Comparison of ENCODE assay signal across 19 cellular contexts in genomic region chr1:205339197-205339702, GRCh38. TPM values are rescaled to one million over a fixed set of nuclear protein-coding genes. Genes with fewer than 3 reads are reported as not detected.
DNase-seq lines count a peak whose midpoint lies in the region; ATAC-seq and TF ChIP-seq lines count a peak whose summit lies in the region.
"Had no signal": no experiment of that assay in that cellular context is flagged by ENCODE, and none has a peak within 500 bp of the region (broad histone marks: within the 10 kb centered on the region; RNA-seq: fewer than 3 reads in every experiment).

No MANE protein-coding gene starts in this region.

- no peak overlapping the region for H3K4me2 ChIP-seq in PC-9
- H3K4me2 ChIP-seq: SK-N-SH had no signal

- H3K9me2 ChIP-seq in PC-9 (ENCODE audit: insufficient read depth), result no peaks in the 10 kb centered on the region
- H3K9me2 ChIP-seq: SK-N-SH had no signal

- H3K9me3 ChIP-seq in PC-9 (ENCODE audit: insufficient read depth, low read depth), result no peaks in the 10 kb centered on the region
- H3K9me3 ChIP-seq: SK-N-SH had no signal

- ATAC-seq in GM18868 (IDR thresholded peaks at IDR 0.05; ENCODE audit: unreplicated experiment) (peak; percentile 21), HG03432 (IDR thresholded peaks at IDR 0.05; ENCODE audit: unreplicated experiment) (peak; percentile 25), HG03108 (IDR thresholded peaks at IDR 0.05; ENCODE audit: unreplicated experiment) (no peak)
- peak; percentile 61 for ATAC-seq in stimulated activated memory B cell treated with anti-CD40 and anti-IgM and Interleukin-4, amounts not matched to agents 10 μg/mL and 1 μg/mL and 100 μg/mL, for 72 hours

- intact Hi-C loops in PC-9 (cut with micrococcal nuclease; ENCODE audit: unreplicated experiment), result loop anchor here (5.0 kb wide), 1 partner anchor 58 kb away; no protein-coding TSS in a partner anchor

- TF ChIP-seq POLR2A in erythroblast (IDR thresholded peaks at IDR 0.05; ENCODE audit: low read length), result peak; percentile 55

- no peak overlapping the region for H3K4me3 Mint-ChIP-seq in stimulated activated memory B cell treated with anti-CD40 and anti-IgM and Interleukin-4, amounts not matched to agents 10 μg/mL and 1 μg/mL and 100 μg/mL, for 72 hours
- H3K4me3 Mint-ChIP-seq: CD8-positive, alpha-beta memory T cell had no signal

- peaks cover 8% of the 10 kb centered on the region for H3K4me1 ChIP-seq in PC-9 (replicated peaks; ENCODE audit: insufficient read depth)

- H3K79me2 ChIP-seq in PC-9 (ENCODE audit: low read depth), result no peaks in the 10 kb centered on the region

- no peaks in the 10 kb centered on the region for H3K36me3 ChIP-seq in PC-9 (ENCODE audit: low read depth)

- CTCF ChIA-PET in PC-9 (lab: Charles Lee), result no interaction called here

- BruUV-seq in PC-9 (replicated peaks; lab: Mats Ljungman, UMichigan), result no TSS peak

- H3K27me3 Mint-ChIP-seq in stimulated activated memory B cell treated with anti-CD40 and anti-IgM and Interleukin-4, amounts not matched to agents 10 μg/mL and 1 μg/mL and 100 μg/mL, for 72 hours, result peaks cover 17% of the 10 kb centered on the region

- H3K27ac Mint-ChIP-seq in stimulated activated memory B cell treated with anti-CD40 and anti-IgM and Interleukin-4, amounts not matched to agents 10 μg/mL and 1 μg/mL and 100 μg/mL, for 72 hours, result no peak overlapping the region
- H3K27ac Mint-ChIP-seq: CD8-positive, alpha-beta memory T cell had no signal

- H3K27ac ChIP-seq in PC-9 (no peak overlapping the region), substantia nigra (ENCODE audit: low read depth, low read length, poor library complexity, severe bottlenecking) (no peak overlapping the region)
- H3K27ac ChIP-seq: GM23248 had no signal

- no peak for TF ChIP-seq CTCF in PC-9 (conservative IDR thresholded peaks at IDR 0.05)

- H4K20me1 ChIP-seq in PC-9 (ENCODE audit: insufficient read depth), result no peaks in the 10 kb centered on the region

- POLR2A ChIA-PET in PC-9 (lab: Charles Lee; ENCODE audit: unreplicated experiment), result no interaction called here

- DNase-seq in erythroblast (lab: John Stamatoyannopoulos, UW) (no peak), PC-9 (no peak), substantia nigra (lab: John Stamatoyannopoulos, UW) (no peak)
- DNase-seq: C1 segment of cervical spinal cord; CD8-positive, alpha-beta memory T cell; HCEC 1CT; KBM-7; NCI-H1105 treated with DMSO at 0.1 percent for 48 hours; NCI-H1694 treated with DMSO at 0.1 percent for 48 hours; NCI-H510A; NCI-H748 treated with DMSO at 0.1 percent for 48 hours; Right ventricle myocardium superior; SK-N-SH had no signal

- no peaks in the 10 kb centered on the region for H3K9me3 Mint-ChIP-seq in stimulated activated memory B cell treated with anti-CD40 and anti-IgM and Interleukin-4, amounts not matched to agents 10 μg/mL and 1 μg/mL and 100 μg/mL, for 72 hours
- H3K9me3 Mint-ChIP-seq: CD8-positive, alpha-beta memory T cell had no signal

- peaks cover 43% of the 10 kb centered on the region for H3K4me1 Mint-ChIP-seq in stimulated activated memory B cell treated with anti-CD40 and anti-IgM and Interleukin-4, amounts not matched to agents 10 μg/mL and 1 μg/mL and 100 μg/mL, for 72 hours

- H3K27me3 ChIP-seq in PC-9 (ENCODE audit: insufficient read depth, low read depth), result peaks cover 6% of the 10 kb centered on the region

- no peaks in the 10 kb centered on the region for H3K36me3 Mint-ChIP-seq in stimulated activated memory B cell treated with anti-CD40 and anti-IgM and Interleukin-4, amounts not matched to agents 10 μg/mL and 1 μg/mL and 100 μg/mL, for 72 hours
- H3K36me3 Mint-ChIP-seq: CD8-positive, alpha-beta memory T cell had no signal

- no peaks in the 10 kb centered on the region for H3F3A ChIP-seq in PC-9 (ENCODE audit: insufficient read depth, low read depth)

- no peak overlapping the region for H2AFZ ChIP-seq in PC-9
- H2AFZ ChIP-seq: GM23248 had no signal

- H3K4me3 ChIP-seq in PC-9, result no peak overlapping the region
- H3K4me3 ChIP-seq: GM23248 had no signal

RNA-seq across cellular contexts. Expression of gene KLHDC8A, which starts 17.5 kb away (rescaled TPM):
- not detected in 2 replicates for total RNA-seq in PC-9 (2021)
- total RNA-seq: CD8-positive, alpha-beta memory T cell; GM23248; OCI-LY7 had no signal

RNA-seq across cellular contexts. Expression of gene NUAK2, which starts 17.7 kb away (rescaled TPM):
- total RNA-seq in PC-9 (2021), result 3.8 and 3.9 TPM in 2 replicates
